10 cellular contexts compared by ENCODE assay signal in genomic region chr1:43325381-43325780, GRCh38. TPM values are rescaled to one million over a fixed set of nuclear protein-coding genes. Genes with fewer than 3 reads are reported as not detected.
"Had no signal": no experiment of that assay in that cellular context is flagged by ENCODE, and none has a peak within 500 bp of the region (broad histone marks: within the 10 kb centered on the region; RNA-seq: fewer than 3 reads in every experiment).

No MANE protein-coding gene starts in this region.

- FAIRE-seq: H1, H54, HepG2 had no signal

- ATAC-seq: GM23338, HepG2 had no signal

- H3K4me1 Mint-ChIP-seq: IgD-negative memory B cell had no signal

- DNase-seq: H9, HCEC 1CT, HFFc6 had no signal

- H3K4me3 ChIP-seq: GM23338 had no signal

- H3K27ac Mint-ChIP-seq: GM23338, H9, HFFc6, IgD-negative memory B cell had no signal

- H2AFZ ChIP-seq: GM23338 had no signal

- H3K4me2 ChIP-seq: GM23338 had no signal

- H3K27ac ChIP-seq: HL-60 had no signal

- H3K4me3 Mint-ChIP-seq: GM23338, H9, HFFc6, IgD-negative memory B cell had no signal

RNA-seq across cellular contexts. Expression of gene MPL, which starts 12.2 kb away (rescaled TPM):
- total RNA-seq: GM23338, H1, H9, HepG2, HFFc6, HT1080 had no signal
- polyA plus RNA-seq: GM23338, HepG2, IgD-negative memory B cell had no signal

RNA-seq across cellular contexts. Expression of gene TIE1, which starts 24.6 kb away (rescaled TPM):
- polyA plus RNA-seq: IgD-negative memory B cell had no signal

RNA-seq across cellular contexts. Expression of gene C1orf210, which starts 40.0 kb away (rescaled TPM):
- total RNA-seq: HFFc6, HT1080 had no signal
- polyA plus RNA-seq: IgD-negative memory B cell had no signal
